In the genomic region with DNA sequence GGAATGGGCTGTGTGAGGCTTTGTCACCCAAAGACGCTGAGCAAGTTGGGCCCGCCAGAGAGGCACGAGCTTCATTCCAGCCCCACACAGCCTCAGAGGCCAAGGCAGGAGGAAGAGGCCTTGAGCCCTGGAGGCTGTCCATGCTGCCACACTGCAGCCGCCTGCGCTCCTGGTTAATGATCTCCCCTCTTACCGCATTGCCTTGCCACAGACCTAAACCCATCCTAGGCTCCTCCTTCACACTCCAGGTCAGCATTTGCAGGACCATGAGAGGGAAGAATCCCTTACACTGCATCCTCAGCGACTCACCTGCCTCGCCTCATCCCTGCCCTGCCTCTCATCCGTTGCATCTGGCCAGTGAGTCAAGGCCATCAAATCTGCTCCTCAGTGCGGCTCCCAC, we compare ENCODE assay signal across 24 cellular contexts.
"Had no signal": no experiment of that assay in that cellular context is flagged by ENCODE, and none has a peak within 500 bp of the region (broad histone marks: within the 10 kb centered on the region; RNA-seq: fewer than 3 reads in every experiment).

No MANE protein-coding gene starts in this region.

- H3K36me3 ChIP-seq: MG63 had no signal

- H3K27ac ChIP-seq: ascending aorta, body of pancreas had no signal

- H3K36me3 Mint-ChIP-seq: activated naive CD4-positive, alpha-beta T cell treated with anti-CD3 and anti-CD28 coated beads, Interleukin-2, amount 50 U/mL, for 24 hours had no signal

- H3K9me3 ChIP-seq: ascending aorta, body of pancreas, MG63 had no signal

- DNase-seq: activated B cell treated with CpG ODN at 0.5 μM for 24 hours; activated CD4-positive, alpha-beta T cell treated with anti-CD3 and anti-CD28 coated beads for 1 hour; activated CD4-positive, alpha-beta T cell treated with anti-CD3 and anti-CD28 coated beads, Interleukin-2, amount 10 ng/mL, durations not matched to agents 24 days and 14 days; activated CD4-positive, alpha-beta T cell treated with anti-CD3 and anti-CD28 coated beads, Interleukin-2, amount 50 U/mL, for 48 hours; activated T-cell treated with anti-CD3 and anti-CD28 coated beads for 4 hours; activated T-cell treated with anti-CD3 and anti-CD28 coated beads, Interleukin-2, amount 50 U/mL, for 48 hours; body of pancreas; central memory CD4-positive, alpha-beta T cell; MG63; MV-4-11; NCI-H1092 treated with DMSO at 0.1 percent for 48 hours; NCI-H1417 treated with DMSO at 0.1 percent for 48 hours; NCI-H1694 treated with DMSO at 0.1 percent for 48 hours; NCI-H2029 treated with DMSO at 0.1 percent for 48 hours; NCI-H510A treated with DMSO at 0.1 percent for 48 hours; NCI-H69; NK-92 treated with Interleukin-12 subunit alpha and Interleukin-12 subunit beta, amount 100 ng/mL, for 24 hours; SIG-M5; T-helper 17 cell; T-helper 9 cell had no signal

- H3K27me3 Mint-ChIP-seq: activated B cell treated with CpG ODN at 0.5 μM for 24 hours; activated CD4-positive, alpha-beta T cell treated with anti-CD3 and anti-CD28 coated beads, Interleukin-2, amount 10 ng/mL, durations not matched to agents 24 days and 14 days; activated naive CD4-positive, alpha-beta T cell treated with anti-CD3 and anti-CD28 coated beads, Interleukin-2, amount 50 U/mL, for 24 hours; T-helper 17 cell had no signal

- ATAC-seq: body of pancreas, T-helper 17 cell had no signal

- H3K4me1 ChIP-seq: ascending aorta, body of pancreas had no signal

- H3K27ac Mint-ChIP-seq: activated B cell treated with CpG ODN at 0.5 μM for 24 hours; activated CD4-positive, alpha-beta T cell treated with anti-CD3 and anti-CD28 coated beads, Interleukin-2, amount 10 ng/mL, durations not matched to agents 24 days and 14 days; activated naive CD4-positive, alpha-beta T cell treated with anti-CD3 and anti-CD28 coated beads, Interleukin-2, amount 50 U/mL, for 24 hours; activated T-helper 2 cell treated with anti-CD3 and anti-CD28 coated beads, Interferon-gamma antibody, Interleukin-2, Interleukin-4, amounts not matched to agents 10 μg/mL and 5 μg/mL and 100 μg/mL, durations not matched to agents 14 hours and 24 hours and 36 hours; T-helper 17 cell had no signal

- H3K4me3 ChIP-seq: ascending aorta, body of pancreas, MG63 had no signal

- FAIRE-seq: bronchial epithelial cell had no signal

- H3K27me3 ChIP-seq: ascending aorta, body of pancreas, MG63 had no signal

- H3K9me3 Mint-ChIP-seq: activated B cell treated with CpG ODN at 0.5 μM for 24 hours; activated CD4-positive, alpha-beta T cell treated with anti-CD3 and anti-CD28 coated beads, Interleukin-2, amount 10 ng/mL, durations not matched to agents 24 days and 14 days; activated naive CD4-positive, alpha-beta T cell treated with anti-CD3 and anti-CD28 coated beads, Interleukin-2, amount 50 U/mL, for 24 hours; activated T-helper 2 cell treated with anti-CD3 and anti-CD28 coated beads, Interferon-gamma antibody, Interleukin-2, Interleukin-4, amounts not matched to agents 10 μg/mL and 5 μg/mL and 100 μg/mL, durations not matched to agents 14 hours and 24 hours and 36 hours had no signal

- H3K4me3 Mint-ChIP-seq: activated B cell treated with CpG ODN at 0.5 μM for 24 hours; activated CD4-positive, alpha-beta T cell treated with anti-CD3 and anti-CD28 coated beads, Interleukin-2, amount 10 ng/mL, durations not matched to agents 24 days and 14 days; activated naive CD4-positive, alpha-beta T cell treated with anti-CD3 and anti-CD28 coated beads, Interleukin-2, amount 50 U/mL, for 24 hours; T-helper 17 cell had no signal
